ENCODE assay signal across 7 cellular contexts in the genomic region with DNA sequence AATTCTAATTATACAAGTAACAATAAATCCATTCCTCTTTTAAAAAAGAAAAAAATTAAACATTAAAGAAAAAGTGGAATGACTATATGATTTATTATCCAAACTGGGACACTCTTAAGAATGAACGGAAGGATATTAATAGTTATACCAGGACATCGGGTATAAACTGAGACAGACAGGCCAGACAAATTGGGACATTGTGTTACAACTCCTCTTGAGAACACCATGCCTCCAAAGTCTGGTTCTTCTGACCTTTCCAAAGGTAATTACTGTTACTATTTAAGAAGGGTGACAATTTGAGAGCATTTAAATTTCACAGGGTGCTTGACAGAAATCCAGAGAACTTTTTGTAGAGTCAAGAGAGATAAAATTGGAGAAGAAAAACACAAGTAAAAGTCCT.
"Had no signal": no experiment of that assay in that cellular context is flagged by ENCODE, and none has a peak within 500 bp of the region (broad histone marks: within the 10 kb centered on the region; RNA-seq: fewer than 3 reads in every experiment).

No MANE protein-coding gene starts in this region.

- H3K4me3 ChIP-seq: GM23338, K562 had no signal

- ATAC-seq: GM23338, HepG2, K562 had no signal

- DNase-seq: H9, HCEC 1CT, IMR-90 had no signal

- H3K27ac ChIP-seq: HL-60 had no signal
